26 cellular contexts compared by ENCODE assay signal in genomic region chr17:13036776-13037175, GRCh38.
"Had no signal": no experiment of that assay in that cellular context is flagged by ENCODE, and none has a peak within 500 bp of the region (broad histone marks: within the 10 kb centered on the region; RNA-seq: fewer than 3 reads in every experiment).

No MANE protein-coding gene starts in this region.

- ATAC-seq: activated CD4-positive, CD25-positive, alpha-beta regulatory T cell treated with anti-CD3 and anti-CD28 coated beads, Interleukin-2, amount 50 U/mL, for 24 hours; activated T-cell treated with anti-CD3 and anti-CD28 coated beads, Interleukin-2, amount 50 U/mL, for 4 hours; activated T-helper 17 cell treated with anti-CD3 and anti-CD28 coated beads, Interleukin-2, amount 50 U/mL, for 72 hours; effector memory CD8-positive, alpha-beta T cell; foreskin keratinocyte; heart right ventricle; left lung; lower lobe of right lung; natural killer cell had no signal

- H3K27me3 ChIP-seq: breast epithelium, colonic mucosa, foreskin keratinocyte, right atrium auricular region, transverse colon had no signal

- H3K36me3 ChIP-seq: breast epithelium, colonic mucosa, heart right ventricle, left lung, lower lobe of right lung, right atrium auricular region, spleen, transverse colon, WERI-Rb-1 had no signal

- DNase-seq: activated CD4-positive, alpha-beta memory T cell treated with anti-CD3 and anti-CD28 coated beads for 36 hours; activated CD4-positive, alpha-beta T cell treated with anti-CD3 and anti-CD28 coated beads for 48 hours; activated CD8-positive, alpha-beta memory T cell treated with anti-CD3 and anti-CD28 coated beads, Interleukin-2, amount 50 U/mL, for 48 hours; activated gamma-delta T cell treated with Interleukin-2 at 50 U/mL for 16 hours; activated naive CD4-positive, alpha-beta T cell treated with anti-CD3 and anti-CD28 coated beads, Interleukin-2, amount 50 U/mL, for 16 hours; activated T-cell treated with anti-CD3 and anti-CD28 coated beads, Interleukin-2, amount 50 U/mL, for 4 hours; amygdala; colonic mucosa; effector memory CD8-positive, alpha-beta T cell; erythroblast; heart right ventricle; left lung; lower lobe of right lung; mesenchymal stem cell; natural killer cell; spleen; stimulated activated naive CD4-positive, alpha-beta T cell; T-helper 9 cell; transverse colon; WERI-Rb-1 had no signal

- H3K4me1 ChIP-seq: breast epithelium, colonic mucosa, foreskin keratinocyte, left lung, lower lobe of right lung, right atrium auricular region, transverse colon had no signal

- H3K27ac ChIP-seq: breast epithelium, colonic mucosa, foreskin keratinocyte, heart right ventricle, left lung, lower lobe of right lung, right atrium auricular region, spleen, transverse colon, WERI-Rb-1 had no signal

- H3K27ac Mint-ChIP-seq: activated CD4-positive, alpha-beta memory T cell treated with anti-CD3 and anti-CD28 coated beads for 36 hours; activated T-helper 17 cell treated with anti-CD3 and anti-CD28 coated beads, Interleukin-2, amount 50 U/mL, for 72 hours; effector memory CD8-positive, alpha-beta T cell; natural killer cell; T-helper 1 cell treated with Interleukin-12 subunit alpha and Interleukin-12 subunit beta and Interleukin-4 antibody, amounts not matched to agents 30 μg/mL and 1 μg/mL, for 36 hours had no signal

- H3K4me1 Mint-ChIP-seq: activated T-helper 17 cell treated with anti-CD3 and anti-CD28 coated beads, Interleukin-2, amount 50 U/mL, for 72 hours had no signal

- H3K4me3 ChIP-seq: breast epithelium, colonic mucosa, heart right ventricle, left lung, lower lobe of right lung, right atrium auricular region, spleen, transverse colon had no signal

- H3K4me3 Mint-ChIP-seq: activated CD4-positive, alpha-beta memory T cell treated with anti-CD3 and anti-CD28 coated beads for 36 hours; activated T-cell treated with anti-CD3 and anti-CD28 coated beads, Interleukin-2, amount 50 U/mL, for 4 hours; activated T-helper 17 cell treated with anti-CD3 and anti-CD28 coated beads, Interleukin-2, amount 50 U/mL, for 72 hours; effector memory CD8-positive, alpha-beta T cell; natural killer cell; T-helper 1 cell treated with Interleukin-12 subunit alpha and Interleukin-12 subunit beta and Interleukin-4 antibody, amounts not matched to agents 30 μg/mL and 1 μg/mL, for 36 hours had no signal

- H3K9me3 ChIP-seq: colonic mucosa, lower lobe of right lung, transverse colon had no signal

- H3K36me3 Mint-ChIP-seq: natural killer cell had no signal

- H3K9me3 Mint-ChIP-seq: T-helper 1 cell treated with Interleukin-12 subunit alpha and Interleukin-12 subunit beta and Interleukin-4 antibody, amounts not matched to agents 30 μg/mL and 1 μg/mL, for 36 hours had no signal
